Comparison of ENCODE assay signal across 13 cellular contexts in the genomic region with DNA sequence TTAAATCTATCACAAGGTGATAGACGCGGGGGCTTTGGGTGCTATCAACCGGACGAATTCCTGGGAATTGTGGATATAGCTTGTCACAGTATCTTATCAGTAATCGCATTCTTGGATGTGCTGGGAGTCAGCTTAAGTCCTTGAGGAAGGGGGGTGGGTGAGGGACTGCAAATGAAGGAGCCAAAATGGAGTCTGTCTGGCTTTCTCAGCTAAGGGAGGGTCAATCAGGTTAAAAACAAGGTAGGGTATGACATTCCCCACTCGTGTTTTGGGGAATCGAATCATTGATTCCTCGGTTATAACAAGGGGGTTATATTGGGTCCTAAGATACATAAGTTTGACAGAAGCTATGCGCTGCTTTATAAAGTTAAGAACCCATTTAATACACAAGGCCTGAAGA. TPM values are rescaled to one million over a fixed set of nuclear protein-coding genes. Genes with fewer than 3 reads are reported as not detected.
DNase-seq lines count a peak whose midpoint lies in the region; ATAC-seq, FAIRE-seq and TF ChIP-seq lines count a peak whose summit lies in the region.
"Not testable (repeated sequence)": the region's sequence is repeated elsewhere in the genome, so short reads cannot be mapped to it uniquely, and the experiment has no call there.
"Had no signal": no experiment of that assay in that cellular context is flagged by ENCODE, and none has a peak within 500 bp of the region (broad histone marks: within the 10 kb centered on the region; RNA-seq: fewer than 3 reads in every experiment).

No MANE protein-coding gene starts in this region.

- FAIRE-seq in GM12892 (lab: Jason Lieb, UNC) (peak; percentile 94), bronchial epithelial cell (lab: Jason Lieb, UNC) (peak; percentile 40)

- intact Hi-C loops in CD8-positive, alpha-beta T cell (cut with DNase I, micrococcal nuclease); activated CD8-positive, alpha-beta T cell treated with anti-CD3 and anti-CD28 coated beads for 36 hours (cut with micrococcal nuclease): not testable (repeated sequence)

- not testable (repeated sequence) for H2AK5ac ChIP-seq in mesendoderm (ENCODE audit: low read length)

- H3K18ac ChIP-seq in mesendoderm (ENCODE audit: low read length): not testable (repeated sequence)

- H2BK120ac ChIP-seq in mesendoderm (ENCODE audit: low read depth, low read length): not testable (repeated sequence)

- H3K4ac ChIP-seq in mesendoderm (ENCODE audit: low read depth, low read length): not testable (repeated sequence)

- H2BK5ac ChIP-seq in mesendoderm (ENCODE audit: low read length): peak overlapping the region; percentile 39

- H3K36me3 ChIP-seq in CD8-positive, alpha-beta T cell (ENCODE audit: insufficient read depth, low read length); bronchial epithelial cell (ENCODE audit: control insufficient read depth, insufficient read depth, low read length); mesendoderm (ENCODE audit: control insufficient read depth, insufficient read depth, low read length): not testable (repeated sequence)

- no CpG with 5 or more reads among the region's 9 CpGs for WGBS in mesendoderm (ENCODE audit: extremely low coverage, insufficient coverage, low lambda C conversion rate)

- ATAC-seq in CD8-positive, alpha-beta T cell; activated CD8-positive, alpha-beta T cell treated with anti-CD3 and anti-CD28 coated beads for 36 hours; stimulated activated effector memory CD8-positive, alpha-beta T cell treated with anti-CD3 and anti-CD28 coated beads, Interleukin-12 subunit alpha, Interleukin-12 subunit beta, amount 100 ng/mL, for 72 hours: not testable (repeated sequence)

- peak overlapping the region; percentile 12 for H3K56ac ChIP-seq in mesendoderm (ENCODE audit: low read length)

- not testable (repeated sequence) for H2BK15ac ChIP-seq in mesendoderm (replicated peaks; ENCODE audit: low read depth)

- not testable (repeated sequence) for H3K9me3 ChIP-seq in CD8-positive, alpha-beta T cell (ENCODE audit: low read length)

- H3K4me1 Mint-ChIP-seq in CD8-positive, alpha-beta T cell (ENCODE audit: low read depth): peaks cover 48% of the 10 kb centered on the region
- peaks cover 55% of the 10 kb centered on the region for H3K4me1 Mint-ChIP-seq in T-helper 1 cell treated with Interleukin-12 subunit alpha and Interleukin-12 subunit beta and Interleukin-4 antibody, amounts not matched to agents 30 μg/mL and 1 μg/mL, for 36 hours (ENCODE audit: low read depth)
- H3K4me1 Mint-ChIP-seq in activated CD8-positive, alpha-beta T cell treated with anti-CD3 and anti-CD28 coated beads for 36 hours (ENCODE audit: low read depth): peaks cover 50% of the 10 kb centered on the region
- H3K4me1 Mint-ChIP-seq in activated naive CD4-positive, alpha-beta T cell treated with anti-CD3 and anti-CD28 coated beads, Interleukin-2, amount 10 ng/mL, durations not matched to agents 7 days and 5 days: peaks cover 62% of the 10 kb centered on the region
- peaks cover 56% of the 10 kb centered on the region for H3K4me1 Mint-ChIP-seq in stimulated activated effector memory CD8-positive, alpha-beta T cell treated with anti-CD3 and anti-CD28 coated beads, Interleukin-12 subunit alpha, Interleukin-12 subunit beta, amount 100 ng/mL, for 72 hours

- not testable (repeated sequence) for TF ChIP-seq CTCF in CD8-positive, alpha-beta T cell (IDR thresholded peaks at IDR 0.05); activated CD8-positive, alpha-beta T cell treated with anti-CD3 and anti-CD28 coated beads for 36 hours (IDR thresholded peaks at IDR 0.05); bronchial epithelial cell (IDR thresholded peaks at IDR 0.05; ENCODE audit: insufficient read depth, low read length, severe bottlenecking)

- not testable (repeated sequence) for H3K23ac ChIP-seq in mesendoderm (ENCODE audit: low read length)

- H4K8ac ChIP-seq in mesendoderm (ENCODE audit: low read depth, low read length): not testable (repeated sequence)

- H3K27ac ChIP-seq in CD8-positive, alpha-beta T cell (ENCODE audit: low read depth, low read length): not testable (repeated sequence)
- peak overlapping the region; percentile 22 for H3K27ac ChIP-seq in mesendoderm (ENCODE audit: low read depth, low read length)

- DNase-seq in CD8-positive, alpha-beta T cell; GM12892 (ENCODE audit: insufficient read length); activated CD8-positive, alpha-beta T cell treated with anti-CD3 and anti-CD28 coated beads for 36 hours; activated naive CD4-positive, alpha-beta T cell treated with anti-CD3 and anti-CD28 coated beads, Interleukin-2, amount 10 ng/mL, durations not matched to agents 7 days and 5 days; bronchial epithelial cell (ENCODE audit: low read depth); stimulated activated effector memory CD8-positive, alpha-beta T cell treated with anti-CD3 and anti-CD28 coated beads, Interleukin-12 subunit alpha, Interleukin-12 subunit beta, amount 100 ng/mL, for 72 hours (ENCODE audit: low spot score in 2 of 2): not testable (repeated sequence)
- DNase-seq in mesendoderm: peak; percentile 81

- H3K79me2 ChIP-seq in mesendoderm (ENCODE audit: control insufficient read depth, insufficient read depth, low read length): not testable (repeated sequence)

- not testable (repeated sequence) for H3K9ac ChIP-seq in mesendoderm (ENCODE audit: low read length)

- not testable (repeated sequence) for H3K36me3 Mint-ChIP-seq in CD8-positive, alpha-beta T cell; T-helper 1 cell treated with Interleukin-12 subunit alpha and Interleukin-12 subunit beta and Interleukin-4 antibody, amounts not matched to agents 30 μg/mL and 1 μg/mL, for 36 hours (ENCODE audit: low read depth); activated naive CD4-positive, alpha-beta T cell treated with anti-CD3 and anti-CD28 coated beads, Interleukin-2, amount 10 ng/mL, durations not matched to agents 7 days and 5 days
- H3K36me3 Mint-ChIP-seq in activated CD8-positive, alpha-beta T cell treated with anti-CD3 and anti-CD28 coated beads for 36 hours (ENCODE audit: low read depth): peaks cover 30% of the 10 kb centered on the region
- H3K36me3 Mint-ChIP-seq in stimulated activated effector memory CD8-positive, alpha-beta T cell treated with anti-CD3 and anti-CD28 coated beads, Interleukin-12 subunit alpha, Interleukin-12 subunit beta, amount 100 ng/mL, for 72 hours: peaks cover 27% of the 10 kb centered on the region

- not testable (repeated sequence) for H3K27me3 ChIP-seq in CD8-positive, alpha-beta T cell (ENCODE audit: insufficient read depth, low read length); bronchial epithelial cell (ENCODE audit: control insufficient read depth, insufficient read depth, low read length); mesendoderm (ENCODE audit: insufficient read depth, low read length, poor library complexity)

- H3K4me3 ChIP-seq in CD8-positive, alpha-beta T cell (ENCODE audit: low read depth, low read length); bronchial epithelial cell (ENCODE audit: low read depth, low read length); mesendoderm (ENCODE audit: low read length): not testable (repeated sequence)

- not testable (repeated sequence) for TF ChIP-seq POLR2A in GM12892 (IDR thresholded peaks at IDR 0.05; ENCODE audit: low read depth, low read length)

- H4K5ac ChIP-seq in mesendoderm (ENCODE audit: low read length): not testable (repeated sequence)

- CTCF ChIA-PET in CD8-positive, alpha-beta T cell (lab: Charles Lee): not testable (repeated sequence)
- CTCF ChIA-PET in activated CD8-positive, alpha-beta T cell treated with anti-CD3 and anti-CD28 coated beads for 36 hours (lab: Charles Lee): interaction anchor here (0.9 to 3.0 kb wide), 2 partner anchors 80 to 82 kb away, joined by 3 to 8 read pairs; a partner anchor contains a TSS
- CTCF ChIA-PET in activated naive CD4-positive, alpha-beta T cell treated with anti-CD3 and anti-CD28 coated beads, Interleukin-2, amount 10 ng/mL, durations not matched to agents 7 days and 5 days (lab: Charles Lee): interaction anchor here (0.6 to 1.4 kb wide), 3 partner anchors 13 to 25 kb away, joined by 3 to 4 read pairs (median 4); no protein-coding TSS in a partner anchor

- H3K27ac Mint-ChIP-seq in CD8-positive, alpha-beta T cell: peak overlapping the region; percentile 22
- peak overlapping the region; percentile 9 for H3K27ac Mint-ChIP-seq in T-helper 1 cell treated with Interleukin-12 subunit alpha and Interleukin-12 subunit beta and Interleukin-4 antibody, amounts not matched to agents 30 μg/mL and 1 μg/mL, for 36 hours
- H3K27ac Mint-ChIP-seq in activated CD8-positive, alpha-beta T cell treated with anti-CD3 and anti-CD28 coated beads for 36 hours: peak overlapping the region; percentile 27
- peak overlapping the region; percentile 12 for H3K27ac Mint-ChIP-seq in activated naive CD4-positive, alpha-beta T cell treated with anti-CD3 and anti-CD28 coated beads, Interleukin-2, amount 10 ng/mL, durations not matched to agents 7 days and 5 days
- peak overlapping the region; percentile 38 for H3K27ac Mint-ChIP-seq in stimulated activated effector memory CD8-positive, alpha-beta T cell treated with anti-CD3 and anti-CD28 coated beads, Interleukin-12 subunit alpha, Interleukin-12 subunit beta, amount 100 ng/mL, for 72 hours

- POLR2A ChIA-PET in CD8-positive, alpha-beta T cell (lab: Charles Lee): not testable (repeated sequence)
- POLR2A ChIA-PET in activated CD8-positive, alpha-beta T cell treated with anti-CD3 and anti-CD28 coated beads for 36 hours (lab: Charles Lee): interaction anchor here (0.7 kb wide), 1 partner anchor 408 kb away, joined by 3 read pairs; no protein-coding TSS in a partner anchor

- not testable (repeated sequence) for H3K9me3 Mint-ChIP-seq in CD8-positive, alpha-beta T cell; T-helper 1 cell treated with Interleukin-12 subunit alpha and Interleukin-12 subunit beta and Interleukin-4 antibody, amounts not matched to agents 30 μg/mL and 1 μg/mL, for 36 hours; activated CD8-positive, alpha-beta T cell treated with anti-CD3 and anti-CD28 coated beads for 36 hours; activated naive CD4-positive, alpha-beta T cell treated with anti-CD3 and anti-CD28 coated beads, Interleukin-2, amount 10 ng/mL, durations not matched to agents 7 days and 5 days; stimulated activated effector memory CD8-positive, alpha-beta T cell treated with anti-CD3 and anti-CD28 coated beads, Interleukin-12 subunit alpha, Interleukin-12 subunit beta, amount 100 ng/mL, for 72 hours

- not testable (repeated sequence) for H3K4me2 ChIP-seq in mesendoderm (ENCODE audit: low read length)

- peaks cover 20% of the 10 kb centered on the region for H3K4me1 ChIP-seq in CD8-positive, alpha-beta T cell (ENCODE audit: insufficient read depth, low read length)
- H3K4me1 ChIP-seq in mesendoderm (ENCODE audit: control insufficient read depth, low read depth, low read length): not testable (repeated sequence)

- not testable (repeated sequence) for H3K79me1 ChIP-seq in mesendoderm (ENCODE audit: low read length)

- not testable (repeated sequence) for H3K27me3 Mint-ChIP-seq in CD8-positive, alpha-beta T cell (ENCODE audit: low read depth); T-helper 1 cell treated with Interleukin-12 subunit alpha and Interleukin-12 subunit beta and Interleukin-4 antibody, amounts not matched to agents 30 μg/mL and 1 μg/mL, for 36 hours (ENCODE audit: low read depth); activated CD8-positive, alpha-beta T cell treated with anti-CD3 and anti-CD28 coated beads for 36 hours; activated naive CD4-positive, alpha-beta T cell treated with anti-CD3 and anti-CD28 coated beads, Interleukin-2, amount 10 ng/mL, durations not matched to agents 7 days and 5 days

- not testable (repeated sequence) for H3K4me3 Mint-ChIP-seq in CD8-positive, alpha-beta T cell; T-helper 1 cell treated with Interleukin-12 subunit alpha and Interleukin-12 subunit beta and Interleukin-4 antibody, amounts not matched to agents 30 μg/mL and 1 μg/mL, for 36 hours; activated CD8-positive, alpha-beta T cell treated with anti-CD3 and anti-CD28 coated beads for 36 hours; activated naive CD4-positive, alpha-beta T cell treated with anti-CD3 and anti-CD28 coated beads, Interleukin-2, amount 10 ng/mL, durations not matched to agents 7 days and 5 days; stimulated activated effector memory CD8-positive, alpha-beta T cell treated with anti-CD3 and anti-CD28 coated beads, Interleukin-12 subunit alpha, Interleukin-12 subunit beta, amount 100 ng/mL, for 72 hours

RNA-seq across cellular contexts. Expression of a gene that starts 13.6 kb away (rescaled TPM):
- 1 to 10 TPM; 6.9 TPM for total RNA-seq in CD8-positive, alpha-beta T cell
- 7.5 TPM for polyA plus RNA-seq in GM12892 (2012; ENCODE audit: missing spikeins)
- 10 to 100 TPM; 41.7 to 43.8 TPM for total RNA-seq in activated CD8-positive, alpha-beta T cell treated with anti-CD3 and anti-CD28 coated beads for 36 hours
- total RNA-seq in bronchial epithelial cell: under 0.01 TPM in 1 of 2 replicates, not detected in the other
- polyA plus RNA-seq in mesendoderm (2013, experiment 1 of 2): 0.06 TPM
- 0.06 TPM for polyA plus RNA-seq in mesendoderm (2013, experiment 2 of 2)
- total RNA-seq: A172, A673, GM23248, H1 had no signal
- polyA plus RNA-seq: BJ, GM23248 had no signal

Comparison
In these comparisons a context has a peak if more than half of its experiments do, and no peak if none do; other contexts are left out.
1. RNA of a gene that starts 13.6 kb away (total RNA-seq): 41.7 to 43.8 TPM in activated CD8-positive, alpha-beta T cell treated with anti-CD3 and anti-CD28 coated beads for 36 hours; 6.9 TPM in CD8-positive, alpha-beta T cell and under 0.01 TPM in bronchial epithelial cell; every median in the first group is over 4 times any median in the second.
2. Peak in every context shown above with its lines, with median percentiles within 50 percentile points of each other: H3K27ac Mint-ChIP-seq.